Comparison of ENCODE assay signal across 19 cellular contexts in genomic region chr19:34669305-34669704, GRCh38. TPM values are rescaled to one million over a fixed set of nuclear protein-coding genes. Genes with fewer than 3 reads are reported as not detected.
A peak's percentile ranks its signal among the peaks of the same experiment; 100 is the strongest.
DNase-seq lines count a peak whose midpoint lies in the region; ATAC-seq and TF ChIP-seq lines count a peak whose summit lies in the region.
"Had no signal": no experiment of that assay in that cellular context is flagged by ENCODE, and none has a peak within 500 bp of the region (broad histone marks: within the 10 kb centered on the region; RNA-seq: fewer than 3 reads in every experiment).

No MANE protein-coding gene starts in this region.

- no peak overlapping the region for H3K27ac Mint-ChIP-seq in osteocyte (ENCODE audit: unreplicated experiment)

- H3K4me3 Mint-ChIP-seq in osteocyte (ENCODE audit: unreplicated experiment), result no peak overlapping the region

- no peak overlapping the region for H3K4me3 ChIP-seq in heart left ventricle
- no peak overlapping the region for H3K4me3 ChIP-seq in prostate gland
- no peak overlapping the region for H3K4me3 ChIP-seq in foreskin fibroblast (ENCODE audit: low read depth in 1 of 2, low read length in 2 of 2)
- no peak overlapping the region for H3K4me3 ChIP-seq in MM.1S (ENCODE audit: low read length)
- H3K4me3 ChIP-seq: BLaER1 treated with 17β-estradiol and CSF1 and Interleukin-3, amounts not matched to agents 10 nM and 100 nM had no signal

- no peaks in the 10 kb centered on the region for H3F3A ChIP-seq in MM.1S (ENCODE audit: insufficient read depth, low read length)

- intact Hi-C loops in heart left ventricle (cut with DNase I) (no loop called here), cardiac septum (cut with DNase I) (no loop called here), prostate gland (cut with DNase I) (no loop called here)

- ATAC-seq in heart left ventricle, result peak in 3 of 4 donors; percentile 25 to 53 (median 41)
- ATAC-seq in esophagus mucosa, result peak; percentile 50

- no peaks in the 10 kb centered on the region for H4K20me1 ChIP-seq in MM.1S (ENCODE audit: insufficient read depth, low read length)
- H4K20me1 ChIP-seq: BLaER1 treated with 17β-estradiol and CSF1 and Interleukin-3, amounts not matched to agents 10 nM and 100 nM had no signal

- peaks cover 0 to 23% (median 0%) of the 10 kb centered on the region in 12 donors for H3K4me1 ChIP-seq in heart left ventricle
- H3K4me1 ChIP-seq in prostate gland (replicated peaks), result no peaks in the 10 kb centered on the region
- no peaks in the 10 kb centered on the region for H3K4me1 ChIP-seq in MM.1S (ENCODE audit: low read length)

- H2AFZ ChIP-seq in MM.1S (ENCODE audit: low read length), result no peak overlapping the region

- no peaks in the 10 kb centered on the region for H3K9me3 Mint-ChIP-seq in osteocyte (ENCODE audit: unreplicated experiment)
- H3K9me3 Mint-ChIP-seq: CD8-positive, alpha-beta memory T cell had no signal

- H3K4me2 ChIP-seq in MM.1S (ENCODE audit: low read depth, low read length), result no peak overlapping the region
- H3K4me2 ChIP-seq: BLaER1 treated with 17β-estradiol and CSF1 and Interleukin-3, amounts not matched to agents 10 nM and 100 nM had no signal

- H3K9me3 ChIP-seq in heart left ventricle (no peaks in the 10 kb centered on the region), prostate gland (no peaks in the 10 kb centered on the region), MM.1S (replicated peaks; ENCODE audit: insufficient read depth, low read length) (no peaks in the 10 kb centered on the region)

- H3K9ac ChIP-seq in MM.1S (ENCODE audit: low read length), result no peak overlapping the region
- H3K9ac ChIP-seq: BLaER1 treated with 17β-estradiol and CSF1 and Interleukin-3, amounts not matched to agents 10 nM and 100 nM had no signal

- TF ChIP-seq CTCF in heart left ventricle (IDR thresholded peaks at IDR 0.05) (no peak), prostate gland (IDR thresholded peaks at IDR 0.05) (no peak), osteocyte (IDR thresholded peaks at IDR 0.05) (no peak), foreskin fibroblast (IDR thresholded peaks at IDR 0.05; ENCODE audit: low read depth, low read length) (no peak), MM.1S (IDR thresholded peaks at IDR 0.05; ENCODE audit: low read length) (no peak)

- 64 to 83% (median 67%) methylated on average over 5 to 7 of the region's 7 CpGs for WGBS in heart left ventricle, 4 donors
- WGBS in prostate gland, result 60% methylated on average over 6 of the region's 7 CpGs

- H3K27ac ChIP-seq in heart left ventricle (no peak overlapping the region), prostate gland (no peak overlapping the region), MM.1S (ENCODE audit: low read length) (no peak overlapping the region)
- H3K27ac ChIP-seq: BLaER1 treated with 17β-estradiol and CSF1 and Interleukin-3, amounts not matched to agents 10 nM and 100 nM had no signal

- TF ChIP-seq POLR2A in heart left ventricle (IDR thresholded peaks at IDR 0.05) (no peak), prostate gland (IDR thresholded peaks at IDR 0.05) (no peak)

- H3K27me3 Mint-ChIP-seq in osteocyte (ENCODE audit: unreplicated experiment), result no peaks in the 10 kb centered on the region

- H3K79me2 ChIP-seq in MM.1S (ENCODE audit: low read length), result no peaks in the 10 kb centered on the region

- peaks cover 3% of the 10 kb centered on the region for H3K36me3 Mint-ChIP-seq in osteocyte (ENCODE audit: unreplicated experiment)

- H3K9me2 ChIP-seq in MM.1S (replicated peaks; ENCODE audit: insufficient read depth, low read length), result no peaks in the 10 kb centered on the region

- H3K4me1 Mint-ChIP-seq in osteocyte (ENCODE audit: unreplicated experiment), result peaks cover 7% of the 10 kb centered on the region

- H3K36me3 ChIP-seq in heart left ventricle, result no peaks in the 10 kb centered on the region
- H3K36me3 ChIP-seq in prostate gland, result no peaks in the 10 kb centered on the region
- H3K36me3 ChIP-seq in MM.1S (replicated peaks; ENCODE audit: insufficient read depth, low read length), result no peaks in the 10 kb centered on the region
- H3K36me3 ChIP-seq: BLaER1 treated with 17β-estradiol and CSF1 and Interleukin-3, amounts not matched to agents 10 nM and 100 nM had no signal

- DNase-seq in heart left ventricle, result no peak
- no peak for DNase-seq in cardiac septum (ENCODE audit: low spot score)
- peak; percentile 42 for DNase-seq in NCI-H526 treated with DMSO at 0.1 percent for 48 hours (lab: John Stamatoyannopoulos, UW)
- peak; percentile 30 for DNase-seq in prostate gland (ENCODE audit: low spot score)
- DNase-seq in osteocyte (ENCODE audit: extremely low spot score, unreplicated experiment), result no peak
- no peak for DNase-seq in foreskin fibroblast
- DNase-seq in MM.1S, result no peak
- DNase-seq: CD8-positive, alpha-beta memory T cell; H7; Kasumi-1; NCI-H146; NCI-H2107; NCI-H226; NCI-H774; RPMI8226; SIG-M5; T-helper 1 cell had no signal

- H3K27me3 ChIP-seq in heart left ventricle, result no peaks in the 10 kb centered on the region
- H3K27me3 ChIP-seq in prostate gland (replicated peaks; ENCODE audit: insufficient read depth), result no peaks in the 10 kb centered on the region
- H3K27me3 ChIP-seq in MM.1S (replicated peaks; ENCODE audit: insufficient read depth, low read length), result no peaks in the 10 kb centered on the region
- H3K27me3 ChIP-seq: BLaER1 treated with 17β-estradiol and CSF1 and Interleukin-3, amounts not matched to agents 10 nM and 100 nM had no signal

RNA-seq across cellular contexts. Expression of gene SCGB2B2, which starts 7.7 kb away (rescaled TPM):
- total RNA-seq in heart left ventricle, result 1 to 10 TPM in 2 of 9 donors, under 1 TPM in 6, not detected in 1; 0.19 to 1.7 (median 0.84) TPM
- polyA plus RNA-seq in heart left ventricle, result under 1 TPM; 0.11 to 0.80 TPM
- 1.2 TPM for total RNA-seq in cardiac septum
- 0.32 TPM for total RNA-seq in esophagus mucosa
- 1 to 10 TPM; 1.2 to 6.3 TPM for total RNA-seq in prostate gland
- 0.24 and 0.78 TPM in 2 replicates for total RNA-seq in osteocyte
- total RNA-seq: H7 had no signal
- polyA plus RNA-seq: CD8-positive, alpha-beta memory T cell had no signal

RNA-seq across cellular contexts. Expression of gene ZNF302, which starts 8.2 kb away (rescaled TPM):
- 10 to 100 TPM; 24.3 to 37.2 (median 33.0) TPM for total RNA-seq in heart left ventricle
- 10 to 100 TPM; 25.5 to 32.2 TPM for polyA plus RNA-seq in heart left ventricle
- total RNA-seq in cardiac septum, result 32.6 TPM
- 7.2 TPM for total RNA-seq in esophagus mucosa
- total RNA-seq in prostate gland, result 10 to 100 TPM; 20.0 to 25.0 TPM
- 34.7 and 35.0 TPM in 2 replicates for total RNA-seq in osteocyte

Comparison
In these comparisons a context has a peak if more than half of its experiments do, and no peak if none do; other contexts are left out.
1. DNase-seq: peak in NCI-H526 treated with DMSO at 0.1 percent for 48 hours (single experiment) and prostate gland (single experiment); none in heart left ventricle (0 of 5), cardiac septum (single experiment), osteocyte (single experiment), foreskin fibroblast (0 of 2) and MM.1S (single experiment).